ENCODE assay signal across 1 cellular context in the genomic region with DNA sequence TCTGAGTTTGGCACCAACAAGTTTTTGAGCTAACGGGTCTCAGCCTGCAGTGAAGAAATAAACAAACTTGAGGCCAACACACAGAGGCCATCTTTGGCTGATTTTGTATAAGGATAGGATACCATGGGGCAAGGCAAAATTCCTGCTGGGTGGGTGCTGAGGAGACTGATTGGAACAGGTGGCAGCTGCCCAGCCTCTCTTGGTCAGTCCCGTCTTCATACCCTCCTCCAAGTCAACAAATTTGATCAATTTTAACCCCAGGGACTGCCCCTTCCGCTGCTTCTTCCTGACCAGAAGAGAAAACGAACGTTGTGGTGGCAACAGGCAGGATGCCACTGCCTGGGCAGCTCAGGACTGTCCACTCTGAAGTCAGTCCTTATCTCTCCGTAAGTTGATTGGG.
TF ChIP-seq lines count a peak whose summit lies in the region.

No MANE protein-coding gene starts in this region.

TF ChIP-seq in SK-N-SH, 30 proteins besides CTCF, POLR2A, EP300 and RAD21 (continued from another document):
- TF ChIP-seq, protein P1, sequence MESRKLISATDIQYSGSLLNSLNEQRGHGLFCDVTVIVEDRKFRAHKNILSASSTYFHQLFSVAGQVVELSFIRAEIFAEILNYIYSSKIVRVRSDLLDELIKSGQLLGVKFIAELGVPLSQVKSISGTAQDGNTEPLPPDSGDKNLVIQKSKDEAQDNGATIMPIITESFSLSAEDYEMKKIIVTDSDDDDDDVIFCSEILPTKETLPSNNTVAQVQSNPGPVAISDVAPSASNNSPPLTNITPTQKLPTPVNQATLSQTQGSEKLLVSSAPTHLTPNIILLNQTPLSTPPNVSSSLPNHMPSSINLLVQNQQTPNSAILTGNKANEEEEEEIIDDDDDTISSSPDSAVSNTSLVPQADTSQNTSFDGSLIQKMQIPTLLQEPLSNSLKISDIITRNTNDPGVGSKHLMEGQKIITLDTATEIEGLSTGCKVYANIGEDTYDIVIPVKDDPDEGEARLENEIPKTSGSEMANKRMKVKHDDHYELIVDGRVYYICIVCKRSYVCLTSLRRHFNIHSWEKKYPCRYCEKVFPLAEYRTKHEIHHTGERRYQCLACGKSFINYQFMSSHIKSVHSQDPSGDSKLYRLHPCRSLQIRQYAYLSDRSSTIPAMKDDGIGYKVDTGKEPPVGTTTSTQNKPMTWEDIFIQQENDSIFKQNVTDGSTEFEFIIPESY (IDR thresholded peaks at IDR 0.05; ENCODE audit: borderline replicate concordance, low read depth) = no peak
- TF ChIP-seq ELF1 (IDR thresholded peaks at IDR 0.05) (no peak), TCF12 (IDR thresholded peaks at IDR 0.05) (no peak), EZH2phosphoT487 (IDR thresholded peaks at IDR 0.05; ENCODE audit: borderline replicate concordance, low read depth) (no peak), GABPA (IDR thresholded peaks at IDR 0.05; ENCODE audit: low read depth) (no peak), SIN3A (IDR thresholded peaks at IDR 0.05; ENCODE audit: borderline replicate concordance, low read depth, low read length) (no peak), NRF1 (IDR thresholded peaks at IDR 0.05; ENCODE audit: low read depth, low read length) (no peak), TAF1 (IDR thresholded peaks at IDR 0.05; ENCODE audit: borderline replicate concordance, low read depth, low read length) (no peak), FOXM1 (IDR thresholded peaks at IDR 0.05; ENCODE audit: low read depth) (no peak)
- TF ChIP-seq, protein P2, sequence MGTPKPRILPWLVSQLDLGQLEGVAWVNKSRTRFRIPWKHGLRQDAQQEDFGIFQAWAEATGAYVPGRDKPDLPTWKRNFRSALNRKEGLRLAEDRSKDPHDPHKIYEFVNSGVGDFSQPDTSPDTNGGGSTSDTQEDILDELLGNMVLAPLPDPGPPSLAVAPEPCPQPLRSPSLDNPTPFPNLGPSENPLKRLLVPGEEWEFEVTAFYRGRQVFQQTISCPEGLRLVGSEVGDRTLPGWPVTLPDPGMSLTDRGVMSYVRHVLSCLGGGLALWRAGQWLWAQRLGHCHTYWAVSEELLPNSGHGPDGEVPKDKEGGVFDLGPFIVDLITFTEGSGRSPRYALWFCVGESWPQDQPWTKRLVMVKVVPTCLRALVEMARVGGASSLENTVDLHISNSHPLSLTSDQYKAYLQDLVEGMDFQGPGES (IDR thresholded peaks at IDR 0.05; ENCODE audit: low read depth, low read length) = no peak
- TF ChIP-seq, protein P3, sequence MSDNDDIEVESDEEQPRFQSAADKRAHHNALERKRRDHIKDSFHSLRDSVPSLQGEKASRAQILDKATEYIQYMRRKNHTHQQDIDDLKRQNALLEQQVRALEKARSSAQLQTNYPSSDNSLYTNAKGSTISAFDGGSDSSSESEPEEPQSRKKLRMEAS (IDR thresholded peaks at IDR 0.05; ENCODE audit: low read depth) = no peak
